In genomic region chr4:56531823-56532222, GRCh38 we compare ENCODE assay signal across 16 cellular contexts. TPM values are rescaled to one million over a fixed set of nuclear protein-coding genes. Genes with fewer than 3 reads are reported as not detected.
DNase-seq lines count a peak whose midpoint lies in the region; ATAC-seq and TF ChIP-seq lines count a peak whose summit lies in the region.
"Had no signal": no experiment of that assay in that cellular context is flagged by ENCODE, and none has a peak within 500 bp of the region (broad histone marks: within the 10 kb centered on the region; RNA-seq: fewer than 3 reads in every experiment).

No MANE protein-coding gene starts in this region.

- TF ChIP-seq CTCF in sigmoid colon (IDR thresholded peaks at IDR 0.05) = no peak

- H3K4me3 ChIP-seq in sigmoid colon = peak overlapping the region in 1 of 4 donors; percentile 59

- H3K27me3 ChIP-seq in sigmoid colon = no peaks in the 10 kb centered on the region

- intact Hi-C loops in sigmoid colon (cut with DNase I) = loop anchor here (2.0 to 5.0 kb wide), 2 partner anchors 27 to 95 kb away; partner anchors contain the start of genes ARL9, PAICS and PPAT

- no peak for TF ChIP-seq POLR2A in sigmoid colon (IDR thresholded peaks at IDR 0.05)

- TF ChIP-seq EP300 in sigmoid colon (IDR thresholded peaks at IDR 0.05) = peak in 2 of 4 donors; percentile 23 to 38

- DNase-seq in H4 (ENCODE audit: low spot score) (peak; percentile 12), SK-N-DZ (ENCODE audit: low spot score) (peak; percentile 15), amniotic epithelial cell (ENCODE audit: low read depth) (peak; percentile 76), sigmoid colon (peak; percentile 66), NCI-H1105 (lab: John Stamatoyannopoulos, UW) (no peak), NCI-H774 (lab: John Stamatoyannopoulos, UW) (no peak)
- DNase-seq: C1 segment of cervical spinal cord, H7, MV-4-11, NCI-H146, NCI-H2081 treated with DMSO at 0.1 percent for 48 hours, NCI-H446, SHP77 treated with DMSO at 0.1 percent for 48 hours had no signal

- H3K27ac ChIP-seq in sigmoid colon = peak overlapping the region in 2 of 4 donors; percentile 74 to 78

- peaks cover 0 to 24% (median 15%) of the 10 kb centered on the region in 4 donors for H3K4me1 ChIP-seq in sigmoid colon

- ATAC-seq in HG03196 (IDR thresholded peaks at IDR 0.05; ENCODE audit: unreplicated experiment) (no peak), GM21825 (IDR thresholded peaks at IDR 0.05; ENCODE audit: unreplicated experiment) (no peak)

- H3K9me3 ChIP-seq in sigmoid colon = no peaks in the 10 kb centered on the region

- WGBS in sigmoid colon, 2 donors = 79 to 82% methylated on average over 4 of the region's 4 CpGs

- H3K36me3 ChIP-seq in sigmoid colon = no peaks in the 10 kb centered on the region

RNA-seq across cellular contexts. Expression of gene ARL9, which starts 26.2 kb away (rescaled TPM):
- not detected in 2 replicates for total RNA-seq in H4 (2014; rRNA removed; shearing (Covaris generic))
- not detected in 2 replicates for polyA plus RNA-seq in SK-N-DZ (2014; cell fraction: cytosol; rRNA removed)
- 0.59 TPM in 1 of 2 replicates, not detected in the other for polyA plus RNA-seq in SK-N-DZ (2014; cell fraction: nucleus; rRNA removed)
- total RNA-seq in sigmoid colon = 1 to 10 TPM in 1 of 4 donors, under 1 TPM in 2, not detected in 1; 0.54 to 1.1 (median 0.66) TPM
- polyA plus RNA-seq in sigmoid colon = under 1 TPM in 1 of 3 donors, not detected in 2; 0.47 TPM
- total RNA-seq: H7 had no signal
- polyA plus RNA-seq: IgD-negative memory B cell had no signal

Comparison
In these comparisons a context has a peak if more than half of its experiments do, and no peak if none do; other contexts are left out.
1. DNase-seq: peak in H4 (single experiment), SK-N-DZ (single experiment), amniotic epithelial cell (single experiment) and sigmoid colon (single experiment); none in NCI-H1105 (single experiment) and NCI-H774 (single experiment).